ENCODE assay signal across 29 cellular contexts in the genomic region with DNA sequence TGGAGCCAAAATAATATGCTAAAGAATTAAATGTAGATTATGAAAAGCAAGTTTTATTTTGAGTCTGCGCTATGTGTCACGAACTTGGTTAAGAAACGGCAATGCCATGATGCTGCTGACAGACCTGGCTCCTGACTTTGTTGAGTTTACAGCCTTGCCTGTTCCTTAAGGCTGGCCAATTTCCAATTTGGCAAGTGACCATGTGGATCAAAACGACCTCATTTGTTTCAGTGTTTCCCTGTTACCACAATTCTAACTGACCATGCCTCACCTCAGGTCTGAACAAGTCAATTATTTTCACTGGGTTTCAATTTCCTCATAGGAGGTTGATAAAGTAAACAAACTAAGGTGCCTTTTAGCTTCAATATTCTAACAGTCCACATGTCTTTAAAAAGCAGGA.
A peak's percentile ranks its signal among the peaks of the same experiment; 100 is the strongest.
DNase-seq lines count a peak whose midpoint lies in the region; ATAC-seq and TF ChIP-seq lines count a peak whose summit lies in the region.
"Had no signal": no experiment of that assay in that cellular context is flagged by ENCODE, and none has a peak within 500 bp of the region (broad histone marks: within the 10 kb centered on the region; RNA-seq: fewer than 3 reads in every experiment).

No MANE protein-coding gene starts in this region.

- H3K27ac ChIP-seq in psoas muscle: no peak overlapping the region
- H3K27ac ChIP-seq: ascending aorta; BLaER1 treated with 17β-estradiol and CSF1 and Interleukin-3, amounts not matched to agents 10 nM and 100 nM; KMS-11; ovary; right atrium auricular region; SK-N-MC; testis had no signal

- WGBS in psoas muscle, 3 donors: 56 to 66% (median 66%) methylated on average over 4 of the region's 4 CpGs

- no peaks in the 10 kb centered on the region for H3K36me3 ChIP-seq in psoas muscle (ENCODE audit: insufficient read depth in 1 of 2, low read depth in 1 of 2)
- H3K36me3 ChIP-seq: ascending aorta; BLaER1 treated with 17β-estradiol and CSF1 and Interleukin-3, amounts not matched to agents 10 nM and 100 nM; ovary; right atrium auricular region had no signal

- peak; percentile 28 for DNase-seq in DMS53 (lab: John Stamatoyannopoulos, UW)
- peak; percentile 18 for DNase-seq in LoVo (ENCODE audit: low spot score)
- peak; percentile 65 for DNase-seq in astrocyte of the hippocampus (ENCODE audit: low read depth, low spot score)
- no peak for DNase-seq in left colon
- DNase-seq in psoas muscle: no peak
- no peak for DNase-seq in activated naive CD4-positive, alpha-beta T cell treated with Interleukin-2 at 50 U/mL for 16 hours
- DNase-seq: activated CD4-positive, CD25-positive, alpha-beta regulatory T cell; activated gamma-delta T cell; activated T-cell treated with anti-CD3 and anti-CD28 coated beads, Interleukin-2, amount 50 U/mL, for 4 hours; dermis blood vessel endothelial cell; EL; endodermal cell; foreskin melanocyte; kidney glomerular epithelial cell; MV-4-11; NCI-H1930; NCI-H2227 treated with DMSO at 0.1 percent for 48 hours; ovary; small intestine; stimulated activated naive CD8-positive, alpha-beta T cell treated with anti-CD3 and anti-CD28 coated beads, Interleukin-15, Interleukin-2, amounts not matched to agents 100 U/mL and 50 U/mL, for 24 hours; testis had no signal

- ATAC-seq in left colon (peak; percentile 44), psoas muscle (no peak), esophagus mucosa (no peak), SK-N-SH treated with all-trans-retinoic acid at 6 μM for 48 hours (no peak)
- ATAC-seq: activated T-cell treated with anti-CD3 and anti-CD28 coated beads, Interleukin-2, amount 50 U/mL, for 4 hours; HCT116; stimulated activated naive CD8-positive, alpha-beta T cell treated with anti-CD3 and anti-CD28 coated beads, Interleukin-15, Interleukin-2, amounts not matched to agents 100 U/mL and 50 U/mL, for 24 hours had no signal

- no peaks in the 10 kb centered on the region for H3K9me3 ChIP-seq in psoas muscle
- H3K9me3 ChIP-seq: ascending aorta; BLaER1 treated with 17β-estradiol and CSF1 and Interleukin-3, amounts not matched to agents 10 nM and 100 nM; ovary; right atrium auricular region; testis had no signal

- no peak for TF ChIP-seq CTCF in psoas muscle (IDR thresholded peaks at IDR 0.05)

- no peaks in the 10 kb centered on the region for H3K4me1 ChIP-seq in psoas muscle
- H3K4me1 ChIP-seq: BLaER1 treated with 17β-estradiol and CSF1 and Interleukin-3, amounts not matched to agents 10 nM and 100 nM; testis had no signal

- intact Hi-C loops in left colon (cut with DNase I, micrococcal nuclease): no loop called here
- intact Hi-C loops in psoas muscle (cut with DNase I): no loop called here

- H3K4me3 ChIP-seq in psoas muscle: no peak overlapping the region
- H3K4me3 ChIP-seq: ascending aorta; BLaER1 treated with 17β-estradiol and CSF1 and Interleukin-3, amounts not matched to agents 10 nM and 100 nM; ovary; right atrium auricular region; SK-N-MC; testis had no signal

- no peaks in the 10 kb centered on the region for H3K27me3 ChIP-seq in psoas muscle (ENCODE audit: insufficient read depth in 3 of 3, low read length in 2 of 3)
- H3K27me3 ChIP-seq: ascending aorta; BLaER1 treated with 17β-estradiol and CSF1 and Interleukin-3, amounts not matched to agents 10 nM and 100 nM; ovary; right atrium auricular region; testis had no signal

TF ChIP-seq in SK-N-SH treated with all-trans-retinoic acid at 6 μM for 48 hours, 23 proteins besides CTCF, POLR2A, EP300 and RAD21:
- no peak for TF ChIP-seq BACH2 (CRISPR knock-in tag; IDR thresholded peaks at IDR 0.05; ENCODE audit: borderline replicate concordance)
- no peak for TF ChIP-seq ZC3H10 (CRISPR knock-in tag; IDR thresholded peaks at IDR 0.05)
- TF ChIP-seq OSR1 (CRISPR knock-in tag; IDR thresholded peaks at IDR 0.05): no peak
- TF ChIP-seq, protein P1, sequence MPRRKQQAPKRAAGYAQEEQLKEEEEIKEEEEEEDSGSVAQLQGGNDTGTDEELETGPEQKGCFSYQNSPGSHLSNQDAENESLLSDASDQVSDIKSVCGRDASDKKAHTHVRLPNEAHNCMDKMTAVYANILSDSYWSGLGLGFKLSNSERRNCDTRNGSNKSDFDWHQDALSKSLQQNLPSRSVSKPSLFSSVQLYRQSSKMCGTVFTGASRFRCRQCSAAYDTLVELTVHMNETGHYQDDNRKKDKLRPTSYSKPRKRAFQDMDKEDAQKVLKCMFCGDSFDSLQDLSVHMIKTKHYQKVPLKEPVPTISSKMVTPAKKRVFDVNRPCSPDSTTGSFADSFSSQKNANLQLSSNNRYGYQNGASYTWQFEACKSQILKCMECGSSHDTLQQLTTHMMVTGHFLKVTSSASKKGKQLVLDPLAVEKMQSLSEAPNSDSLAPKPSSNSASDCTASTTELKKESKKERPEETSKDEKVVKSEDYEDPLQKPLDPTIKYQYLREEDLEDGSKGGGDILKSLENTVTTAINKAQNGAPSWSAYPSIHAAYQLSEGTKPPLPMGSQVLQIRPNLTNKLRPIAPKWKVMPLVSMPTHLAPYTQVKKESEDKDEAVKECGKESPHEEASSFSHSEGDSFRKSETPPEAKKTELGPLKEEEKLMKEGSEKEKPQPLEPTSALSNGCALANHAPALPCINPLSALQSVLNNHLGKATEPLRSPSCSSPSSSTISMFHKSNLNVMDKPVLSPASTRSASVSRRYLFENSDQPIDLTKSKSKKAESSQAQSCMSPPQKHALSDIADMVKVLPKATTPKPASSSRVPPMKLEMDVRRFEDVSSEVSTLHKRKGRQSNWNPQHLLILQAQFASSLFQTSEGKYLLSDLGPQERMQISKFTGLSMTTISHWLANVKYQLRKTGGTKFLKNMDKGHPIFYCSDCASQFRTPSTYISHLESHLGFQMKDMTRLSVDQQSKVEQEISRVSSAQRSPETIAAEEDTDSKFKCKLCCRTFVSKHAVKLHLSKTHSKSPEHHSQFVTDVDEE (CRISPR knock-in tag; IDR thresholded peaks at IDR 0.05): no peak
- TF ChIP-seq ZNF8 (CRISPR knock-in tag; IDR thresholded peaks at IDR 0.05): no peak
- TF ChIP-seq, protein P2, sequence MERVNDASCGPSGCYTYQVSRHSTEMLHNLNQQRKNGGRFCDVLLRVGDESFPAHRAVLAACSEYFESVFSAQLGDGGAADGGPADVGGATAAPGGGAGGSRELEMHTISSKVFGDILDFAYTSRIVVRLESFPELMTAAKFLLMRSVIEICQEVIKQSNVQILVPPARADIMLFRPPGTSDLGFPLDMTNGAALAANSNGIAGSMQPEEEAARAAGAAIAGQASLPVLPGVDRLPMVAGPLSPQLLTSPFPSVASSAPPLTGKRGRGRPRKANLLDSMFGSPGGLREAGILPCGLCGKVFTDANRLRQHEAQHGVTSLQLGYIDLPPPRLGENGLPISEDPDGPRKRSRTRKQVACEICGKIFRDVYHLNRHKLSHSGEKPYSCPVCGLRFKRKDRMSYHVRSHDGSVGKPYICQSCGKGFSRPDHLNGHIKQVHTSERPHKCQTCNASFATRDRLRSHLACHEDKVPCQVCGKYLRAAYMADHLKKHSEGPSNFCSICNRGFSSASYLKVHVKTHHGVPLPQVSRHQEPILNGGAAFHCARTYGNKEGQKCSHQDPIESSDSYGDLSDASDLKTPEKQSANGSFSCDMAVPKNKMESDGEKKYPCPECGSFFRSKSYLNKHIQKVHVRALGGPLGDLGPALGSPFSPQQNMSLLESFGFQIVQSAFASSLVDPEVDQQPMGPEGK (CRISPR knock-in tag; IDR thresholded peaks at IDR 0.05; ENCODE audit: borderline replicate concordance): no peak
- no peak for TF ChIP-seq ESRRG (CRISPR knock-in tag; IDR thresholded peaks at IDR 0.05)
- TF ChIP-seq PPARA (CRISPR knock-in tag; IDR thresholded peaks at IDR 0.05; ENCODE audit: borderline replicate concordance): no peak
- no peak for TF ChIP-seq TOX (CRISPR knock-in tag; IDR thresholded peaks at IDR 0.05; ENCODE audit: borderline replicate concordance)
- TF ChIP-seq GLIS3 (CRISPR knock-in tag; IDR thresholded peaks at IDR 0.05): no peak

Comparison
In these comparisons a context has a peak if more than half of its experiments do, and no peak if none do; other contexts are left out.
1. DNase-seq: peak in DMS53 (single experiment), LoVo (single experiment) and astrocyte of the hippocampus (single experiment); none in left colon (0 of 2), psoas muscle (0 of 2) and activated naive CD4-positive, alpha-beta T cell treated with Interleukin-2 at 50 U/mL for 16 hours (single experiment).